ENCODE assay signal across 44 cellular contexts in genomic region chr1:152596986-152597385, GRCh38. TPM values are rescaled to one million over a fixed set of nuclear protein-coding genes. Genes with fewer than 3 reads are reported as not detected.
"Had no signal": no experiment of that assay in that cellular context is flagged by ENCODE, and none has a peak within 500 bp of the region (broad histone marks: within the 10 kb centered on the region; RNA-seq: fewer than 3 reads in every experiment).

No MANE protein-coding gene starts in this region.

- H3K36me3 ChIP-seq: adrenal gland, ascending aorta, brain microvascular endothelial cell, breast epithelium, cardiac muscle cell had no signal

- FAIRE-seq: astrocyte, bronchial epithelial cell had no signal

- H3K9me3 Mint-ChIP-seq: activated naive CD4-positive, alpha-beta T cell treated with anti-CD3 and anti-CD28 coated beads for 36 hours; activated naive CD4-positive, alpha-beta T cell treated with anti-CD3 and anti-CD28 coated beads, Interleukin-2, amount 10 ng/mL, durations not matched to agents 7 days and 5 days; activated naive CD4-positive, alpha-beta T cell treated with anti-CD3 and anti-CD28 coated beads, Interleukin-2, amount 50 U/mL, for 24 hours; activated naive CD8-positive, alpha-beta T cell treated with anti-CD3 and anti-CD28 coated beads, Interleukin-2, amount 50 U/mL, for 24 hours; activated T-cell treated with anti-CD3 and anti-CD28 coated beads, Interleukin-2, amount 50 U/mL, for 4 hours; activated T-helper 1 cell treated with anti-CD3 and anti-CD28 coated beads, Interleukin-12 subunit alpha, Interleukin-12 subunit beta, Interleukin-2, Interleukin-4 antibody, amounts not matched to agents 30 ng/mL and 10 ng/mL and 1 ng/mL, durations not matched to agents 14 hours and 24 hours and 36 hours; activated T-helper 2 cell treated with anti-CD3 and anti-CD28 coated beads, Interferon-gamma antibody, Interleukin-2, Interleukin-4, amounts not matched to agents 10 μg/mL and 5 μg/mL and 100 μg/mL, durations not matched to agents 14 hours and 24 hours and 36 hours; central memory CD8-positive, alpha-beta T cell had no signal

- H3K27ac Mint-ChIP-seq: activated naive CD4-positive, alpha-beta T cell treated with anti-CD3 and anti-CD28 coated beads for 36 hours; activated naive CD4-positive, alpha-beta T cell treated with anti-CD3 and anti-CD28 coated beads, Interleukin-2, amount 10 ng/mL, durations not matched to agents 7 days and 5 days; activated naive CD4-positive, alpha-beta T cell treated with anti-CD3 and anti-CD28 coated beads, Interleukin-2, amount 50 U/mL, for 24 hours; activated naive CD4-positive, alpha-beta T cell treated with anti-CD3 and anti-CD28 coated beads, Interleukin-2, amount 50 U/mL, for 72 hours; activated naive CD8-positive, alpha-beta T cell; activated naive CD8-positive, alpha-beta T cell treated with anti-CD3 and anti-CD28 coated beads for 36 hours; activated naive CD8-positive, alpha-beta T cell treated with anti-CD3 and anti-CD28 coated beads, Interleukin-2, amount 10 ng/mL, durations not matched to agents 7 days and 5 days; activated naive CD8-positive, alpha-beta T cell treated with anti-CD3 and anti-CD28 coated beads, Interleukin-2, amount 50 U/mL, for 24 hours; activated T-cell treated with anti-CD3 and anti-CD28 coated beads, Interleukin-2, amount 50 U/mL, for 24 hours; activated T-cell treated with anti-CD3 and anti-CD28 coated beads, Interleukin-2, amount 50 U/mL, for 72 hours; activated T-helper 1 cell treated with anti-CD3 and anti-CD28 coated beads, Interleukin-12 subunit alpha, Interleukin-12 subunit beta, Interleukin-2, Interleukin-4 antibody, amounts not matched to agents 30 ng/mL and 10 ng/mL and 1 ng/mL, durations not matched to agents 14 hours and 24 hours and 36 hours; activated T-helper 17 cell treated with anti-CD3 and anti-CD28 coated beads, Interleukin-2, amount 50 U/mL, for 72 hours; activated T-helper 2 cell treated with anti-CD3 and anti-CD28 coated beads, Interferon-gamma antibody, Interleukin-2, Interleukin-4, amounts not matched to agents 10 μg/mL and 5 μg/mL and 100 μg/mL, durations not matched to agents 14 hours and 24 hours and 36 hours; brain had no signal

- H3K27ac ChIP-seq: adrenal gland, ascending aorta, body of pancreas, brain microvascular endothelial cell, breast epithelium, cardiac muscle cell had no signal

- H3K4me3 ChIP-seq: adrenal gland, ascending aorta, body of pancreas, breast epithelium, cardiac muscle cell had no signal

- H3K4me1 ChIP-seq: adrenal gland, ascending aorta, body of pancreas, breast epithelium had no signal

- H3K9me3 ChIP-seq: adrenal gland, ascending aorta, body of pancreas, breast epithelium had no signal

- H3K4me3 Mint-ChIP-seq: activated naive CD4-positive, alpha-beta T cell treated with anti-CD3 and anti-CD28 coated beads for 36 hours; activated naive CD4-positive, alpha-beta T cell treated with anti-CD3 and anti-CD28 coated beads, Interleukin-2, amount 10 ng/mL, durations not matched to agents 7 days and 5 days; activated naive CD4-positive, alpha-beta T cell treated with anti-CD3 and anti-CD28 coated beads, Interleukin-2, amount 50 U/mL, for 24 hours; activated naive CD8-positive, alpha-beta T cell; activated naive CD8-positive, alpha-beta T cell treated with anti-CD3 and anti-CD28 coated beads for 36 hours; activated naive CD8-positive, alpha-beta T cell treated with anti-CD3 and anti-CD28 coated beads, Interleukin-2, amount 10 ng/mL, durations not matched to agents 7 days and 5 days; activated naive CD8-positive, alpha-beta T cell treated with anti-CD3 and anti-CD28 coated beads, Interleukin-2, amount 50 U/mL, for 24 hours; activated T-cell treated with anti-CD3 and anti-CD28 coated beads, Interleukin-2, amount 50 U/mL, for 24 hours; activated T-cell treated with anti-CD3 and anti-CD28 coated beads, Interleukin-2, amount 50 U/mL, for 4 hours; activated T-cell treated with anti-CD3 and anti-CD28 coated beads, Interleukin-2, amount 50 U/mL, for 72 hours; activated T-helper 1 cell treated with anti-CD3 and anti-CD28 coated beads, Interleukin-12 subunit alpha, Interleukin-12 subunit beta, Interleukin-2, Interleukin-4 antibody, amounts not matched to agents 30 ng/mL and 10 ng/mL and 1 ng/mL, durations not matched to agents 14 hours and 24 hours and 36 hours; activated T-helper 17 cell treated with anti-CD3 and anti-CD28 coated beads, Interleukin-2, amount 50 U/mL, for 72 hours; brain; central memory CD8-positive, alpha-beta T cell had no signal

- H3K27me3 ChIP-seq: adrenal gland, ascending aorta, body of pancreas, brain microvascular endothelial cell, breast epithelium, cardiac muscle cell had no signal

- DNase-seq: activated effector memory CD4-positive, alpha-beta T cell treated with anti-CD3 and anti-CD28 coated beads, Interleukin-2, amount 50 U/mL, for 16 hours; activated effector memory CD4-positive, alpha-beta T cell treated with Interleukin-2 at 50 U/mL for 16 hours; activated gamma-delta T cell; activated gamma-delta T cell treated with Interleukin-2 at 50 U/mL for 16 hours; activated naive CD4-positive, alpha-beta T cell; activated naive CD4-positive, alpha-beta T cell treated with anti-CD3 and anti-CD28 coated beads for 36 hours; activated naive CD4-positive, alpha-beta T cell treated with anti-CD3 and anti-CD28 coated beads, Interleukin-2, amount 10 ng/mL, durations not matched to agents 7 days and 5 days; activated naive CD4-positive, alpha-beta T cell treated with anti-CD3 and anti-CD28 coated beads, Interleukin-2, amount 50 U/mL, for 16 hours; activated naive CD4-positive, alpha-beta T cell treated with Interleukin-2 at 50 U/mL for 16 hours; activated naive CD8-positive, alpha-beta T cell treated with anti-CD3 and anti-CD28 coated beads for 36 hours; activated naive CD8-positive, alpha-beta T cell treated with anti-CD3 and anti-CD28 coated beads, Interleukin-2, amount 10 ng/mL, durations not matched to agents 7 days and 5 days; activated naive CD8-positive, alpha-beta T cell treated with anti-CD3 and anti-CD28 coated beads, Interleukin-2, amount 50 U/mL, for 24 hours; activated T-cell treated with anti-CD3 and anti-CD28 coated beads, Interleukin-2, amount 50 U/mL, for 1 hour; activated T-cell treated with anti-CD3 and anti-CD28 coated beads, Interleukin-2, amount 50 U/mL, for 24 hours; activated T-cell treated with anti-CD3 and anti-CD28 coated beads, Interleukin-2, amount 50 U/mL, for 4 hours; activated T-cell treated with anti-CD3 and anti-CD28 coated beads, Interleukin-2, amount 50 U/mL, for 48 hours; activated T-cell treated with anti-CD3 and anti-CD28 coated beads, Interleukin-2, amount 50 U/mL, for 72 hours; adrenal gland; amniotic stem cell; amygdala; anterior cingulate cortex; aorta; body of pancreas; brain microvascular endothelial cell; caudate nucleus; central memory CD4-positive, alpha-beta T cell; cerebellar nuclear complex had no signal

- H3K27me3 Mint-ChIP-seq: activated naive CD4-positive, alpha-beta T cell treated with anti-CD3 and anti-CD28 coated beads, Interleukin-2, amount 10 ng/mL, durations not matched to agents 7 days and 5 days; activated naive CD4-positive, alpha-beta T cell treated with anti-CD3 and anti-CD28 coated beads, Interleukin-2, amount 50 U/mL, for 24 hours; activated naive CD8-positive, alpha-beta T cell treated with anti-CD3 and anti-CD28 coated beads, Interleukin-2, amount 10 ng/mL, durations not matched to agents 7 days and 5 days; activated naive CD8-positive, alpha-beta T cell treated with anti-CD3 and anti-CD28 coated beads, Interleukin-2, amount 50 U/mL, for 24 hours; brain; central memory CD8-positive, alpha-beta T cell had no signal

- ATAC-seq: activated naive CD4-positive, alpha-beta T cell treated with anti-CD3 and anti-CD28 coated beads, Interleukin-2, amount 50 U/mL, for 72 hours; activated naive CD8-positive, alpha-beta T cell treated with anti-CD3 and anti-CD28 coated beads, Interleukin-2, amount 50 U/mL, for 24 hours; activated T-cell treated with anti-CD3 and anti-CD28 coated beads, Interleukin-2, amount 50 U/mL, for 4 hours; activated T-cell treated with anti-CD3 and anti-CD28 coated beads, Interleukin-2, amount 50 U/mL, for 72 hours; activated T-helper 17 cell treated with anti-CD3 and anti-CD28 coated beads, Interleukin-2, amount 50 U/mL, for 72 hours; body of pancreas had no signal

- H3K36me3 Mint-ChIP-seq: activated naive CD4-positive, alpha-beta T cell treated with anti-CD3 and anti-CD28 coated beads, Interleukin-2, amount 10 ng/mL, durations not matched to agents 7 days and 5 days; activated naive CD4-positive, alpha-beta T cell treated with anti-CD3 and anti-CD28 coated beads, Interleukin-2, amount 50 U/mL, for 24 hours; activated naive CD8-positive, alpha-beta T cell; activated naive CD8-positive, alpha-beta T cell treated with anti-CD3 and anti-CD28 coated beads for 36 hours; activated naive CD8-positive, alpha-beta T cell treated with anti-CD3 and anti-CD28 coated beads, Interleukin-2, amount 10 ng/mL, durations not matched to agents 7 days and 5 days; brain had no signal

- H3K4me1 Mint-ChIP-seq: activated naive CD4-positive, alpha-beta T cell treated with anti-CD3 and anti-CD28 coated beads, Interleukin-2, amount 10 ng/mL, durations not matched to agents 7 days and 5 days; activated naive CD4-positive, alpha-beta T cell treated with anti-CD3 and anti-CD28 coated beads, Interleukin-2, amount 50 U/mL, for 24 hours; activated naive CD8-positive, alpha-beta T cell treated with anti-CD3 and anti-CD28 coated beads for 36 hours; activated naive CD8-positive, alpha-beta T cell treated with anti-CD3 and anti-CD28 coated beads, Interleukin-2, amount 10 ng/mL, durations not matched to agents 7 days and 5 days; activated naive CD8-positive, alpha-beta T cell treated with anti-CD3 and anti-CD28 coated beads, Interleukin-2, amount 50 U/mL, for 24 hours; activated T-helper 17 cell treated with anti-CD3 and anti-CD28 coated beads, Interleukin-2, amount 50 U/mL, for 72 hours; brain; central memory CD8-positive, alpha-beta T cell had no signal

RNA-seq across cellular contexts. Expression of gene LCE3C, which starts 3.0 kb away (rescaled TPM):
- total RNA-seq: activated naive CD4-positive, alpha-beta T cell treated with anti-CD3 and anti-CD28 coated beads for 36 hours; activated naive CD4-positive, alpha-beta T cell treated with anti-CD3 and anti-CD28 coated beads, Interleukin-2, amount 50 U/mL, for 72 hours; activated naive CD8-positive, alpha-beta T cell treated with anti-CD3 and anti-CD28 coated beads for 36 hours; activated naive CD8-positive, alpha-beta T cell treated with anti-CD3 and anti-CD28 coated beads, Interleukin-2, amount 10 ng/mL, durations not matched to agents 7 days and 5 days; activated T-cell treated with anti-CD3 and anti-CD28 coated beads, Interleukin-2, amount 50 U/mL, for 4 hours; activated T-cell treated with anti-CD3 and anti-CD28 coated beads, Interleukin-2, amount 50 U/mL, for 72 hours; activated T-helper 1 cell treated with anti-CD3 and anti-CD28 coated beads, Interleukin-12 subunit alpha, Interleukin-12 subunit beta, Interleukin-2, Interleukin-4 antibody, amounts not matched to agents 30 ng/mL and 10 ng/mL and 1 ng/mL, durations not matched to agents 14 hours and 24 hours and 36 hours; activated T-helper 17 cell treated with anti-CD3 and anti-CD28 coated beads, Interleukin-2, amount 50 U/mL, for 72 hours; activated T-helper 2 cell treated with anti-CD3 and anti-CD28 coated beads, Interferon-gamma antibody, Interleukin-2, Interleukin-4, amounts not matched to agents 10 μg/mL and 5 μg/mL and 100 μg/mL, durations not matched to agents 14 hours and 24 hours and 36 hours; adrenal gland; aorta; ascending aorta; astrocyte; body of pancreas; breast epithelium; bronchial epithelial cell; cardiac muscle cell; cardiac septum; cerebellum; chondrocyte had no signal
- polyA plus RNA-seq: adipose tissue, adrenal gland, aorta, cardiac muscle cell had no signal

RNA-seq across cellular contexts. Expression of gene LCE3B, which starts 16.6 kb away (rescaled TPM):
- total RNA-seq: activated naive CD4-positive, alpha-beta T cell treated with anti-CD3 and anti-CD28 coated beads for 36 hours; activated naive CD4-positive, alpha-beta T cell treated with anti-CD3 and anti-CD28 coated beads, Interleukin-2, amount 50 U/mL, for 72 hours; activated naive CD8-positive, alpha-beta T cell treated with anti-CD3 and anti-CD28 coated beads for 36 hours; activated naive CD8-positive, alpha-beta T cell treated with anti-CD3 and anti-CD28 coated beads, Interleukin-2, amount 10 ng/mL, durations not matched to agents 7 days and 5 days; activated T-cell treated with anti-CD3 and anti-CD28 coated beads, Interleukin-2, amount 50 U/mL, for 4 hours; activated T-cell treated with anti-CD3 and anti-CD28 coated beads, Interleukin-2, amount 50 U/mL, for 72 hours; activated T-helper 1 cell treated with anti-CD3 and anti-CD28 coated beads, Interleukin-12 subunit alpha, Interleukin-12 subunit beta, Interleukin-2, Interleukin-4 antibody, amounts not matched to agents 30 ng/mL and 10 ng/mL and 1 ng/mL, durations not matched to agents 14 hours and 24 hours and 36 hours; activated T-helper 17 cell treated with anti-CD3 and anti-CD28 coated beads, Interleukin-2, amount 50 U/mL, for 72 hours; activated T-helper 2 cell treated with anti-CD3 and anti-CD28 coated beads, Interferon-gamma antibody, Interleukin-2, Interleukin-4, amounts not matched to agents 10 μg/mL and 5 μg/mL and 100 μg/mL, durations not matched to agents 14 hours and 24 hours and 36 hours; adrenal gland; aorta; ascending aorta; astrocyte; body of pancreas; breast epithelium; bronchial epithelial cell; cardiac muscle cell; cardiac septum; cerebellum; chondrocyte had no signal
- polyA plus RNA-seq: adipose tissue, adrenal gland, aorta, cardiac muscle cell had no signal

RNA-seq across cellular contexts. Expression of gene LCE3D, which starts 16.7 kb away (rescaled TPM):
- total RNA-seq: activated naive CD4-positive, alpha-beta T cell treated with anti-CD3 and anti-CD28 coated beads for 36 hours; activated naive CD4-positive, alpha-beta T cell treated with anti-CD3 and anti-CD28 coated beads, Interleukin-2, amount 50 U/mL, for 72 hours; activated naive CD8-positive, alpha-beta T cell treated with anti-CD3 and anti-CD28 coated beads for 36 hours; activated naive CD8-positive, alpha-beta T cell treated with anti-CD3 and anti-CD28 coated beads, Interleukin-2, amount 10 ng/mL, durations not matched to agents 7 days and 5 days; activated T-cell treated with anti-CD3 and anti-CD28 coated beads, Interleukin-2, amount 50 U/mL, for 4 hours; activated T-cell treated with anti-CD3 and anti-CD28 coated beads, Interleukin-2, amount 50 U/mL, for 72 hours; activated T-helper 1 cell treated with anti-CD3 and anti-CD28 coated beads, Interleukin-12 subunit alpha, Interleukin-12 subunit beta, Interleukin-2, Interleukin-4 antibody, amounts not matched to agents 30 ng/mL and 10 ng/mL and 1 ng/mL, durations not matched to agents 14 hours and 24 hours and 36 hours; activated T-helper 17 cell treated with anti-CD3 and anti-CD28 coated beads, Interleukin-2, amount 50 U/mL, for 72 hours; activated T-helper 2 cell treated with anti-CD3 and anti-CD28 coated beads, Interferon-gamma antibody, Interleukin-2, Interleukin-4, amounts not matched to agents 10 μg/mL and 5 μg/mL and 100 μg/mL, durations not matched to agents 14 hours and 24 hours and 36 hours; adrenal gland; aorta; ascending aorta; astrocyte; body of pancreas; breast epithelium; cardiac muscle cell; cardiac septum; cerebellum; chondrocyte had no signal
- polyA plus RNA-seq: adipose tissue, adrenal gland, aorta, cardiac muscle cell had no signal

RNA-seq across cellular contexts. Expression of gene LCE3A, which starts 25.9 kb away (rescaled TPM):
- total RNA-seq: activated naive CD4-positive, alpha-beta T cell treated with anti-CD3 and anti-CD28 coated beads for 36 hours; activated naive CD4-positive, alpha-beta T cell treated with anti-CD3 and anti-CD28 coated beads, Interleukin-2, amount 50 U/mL, for 72 hours; activated naive CD8-positive, alpha-beta T cell treated with anti-CD3 and anti-CD28 coated beads for 36 hours; activated naive CD8-positive, alpha-beta T cell treated with anti-CD3 and anti-CD28 coated beads, Interleukin-2, amount 10 ng/mL, durations not matched to agents 7 days and 5 days; activated T-cell treated with anti-CD3 and anti-CD28 coated beads, Interleukin-2, amount 50 U/mL, for 4 hours; activated T-cell treated with anti-CD3 and anti-CD28 coated beads, Interleukin-2, amount 50 U/mL, for 72 hours; activated T-helper 1 cell treated with anti-CD3 and anti-CD28 coated beads, Interleukin-12 subunit alpha, Interleukin-12 subunit beta, Interleukin-2, Interleukin-4 antibody, amounts not matched to agents 30 ng/mL and 10 ng/mL and 1 ng/mL, durations not matched to agents 14 hours and 24 hours and 36 hours; activated T-helper 17 cell treated with anti-CD3 and anti-CD28 coated beads, Interleukin-2, amount 50 U/mL, for 72 hours; activated T-helper 2 cell treated with anti-CD3 and anti-CD28 coated beads, Interferon-gamma antibody, Interleukin-2, Interleukin-4, amounts not matched to agents 10 μg/mL and 5 μg/mL and 100 μg/mL, durations not matched to agents 14 hours and 24 hours and 36 hours; adrenal gland; aorta; ascending aorta; astrocyte; body of pancreas; breast epithelium; bronchial epithelial cell; cardiac muscle cell; cardiac septum; cerebellum; chondrocyte had no signal
- polyA plus RNA-seq: adipose tissue, adrenal gland, aorta, cardiac muscle cell had no signal

RNA-seq across cellular contexts. Expression of gene LCE3E, which starts 30.4 kb away (rescaled TPM):
- total RNA-seq: activated naive CD4-positive, alpha-beta T cell treated with anti-CD3 and anti-CD28 coated beads for 36 hours; activated naive CD4-positive, alpha-beta T cell treated with anti-CD3 and anti-CD28 coated beads, Interleukin-2, amount 50 U/mL, for 72 hours; activated naive CD8-positive, alpha-beta T cell treated with anti-CD3 and anti-CD28 coated beads for 36 hours; activated naive CD8-positive, alpha-beta T cell treated with anti-CD3 and anti-CD28 coated beads, Interleukin-2, amount 10 ng/mL, durations not matched to agents 7 days and 5 days; activated T-cell treated with anti-CD3 and anti-CD28 coated beads, Interleukin-2, amount 50 U/mL, for 4 hours; activated T-cell treated with anti-CD3 and anti-CD28 coated beads, Interleukin-2, amount 50 U/mL, for 72 hours; activated T-helper 1 cell treated with anti-CD3 and anti-CD28 coated beads, Interleukin-12 subunit alpha, Interleukin-12 subunit beta, Interleukin-2, Interleukin-4 antibody, amounts not matched to agents 30 ng/mL and 10 ng/mL and 1 ng/mL, durations not matched to agents 14 hours and 24 hours and 36 hours; activated T-helper 17 cell treated with anti-CD3 and anti-CD28 coated beads, Interleukin-2, amount 50 U/mL, for 72 hours; activated T-helper 2 cell treated with anti-CD3 and anti-CD28 coated beads, Interferon-gamma antibody, Interleukin-2, Interleukin-4, amounts not matched to agents 10 μg/mL and 5 μg/mL and 100 μg/mL, durations not matched to agents 14 hours and 24 hours and 36 hours; adrenal gland; aorta; ascending aorta; astrocyte; body of pancreas; breast epithelium; bronchial epithelial cell; cardiac muscle cell; cardiac septum; cerebellum; chondrocyte had no signal
- polyA plus RNA-seq: adipose tissue, adrenal gland, aorta, cardiac muscle cell had no signal
